Comparison of ENCODE assay signal across 19 cellular contexts in genomic region chr6:109506841-109507240, GRCh38. TPM values are rescaled to one million over a fixed set of nuclear protein-coding genes. Genes with fewer than 3 reads are reported as not detected.
A peak's percentile ranks its signal among the peaks of the same experiment; 100 is the strongest.
DNase-seq lines count a peak whose midpoint lies in the region; ATAC-seq and TF ChIP-seq lines count a peak whose summit lies in the region.
"Had no signal": no experiment of that assay in that cellular context is flagged by ENCODE, and none has a peak within 500 bp of the region (broad histone marks: within the 10 kb centered on the region; RNA-seq: fewer than 3 reads in every experiment).

No MANE protein-coding gene starts in this region.

- H3K4me1 Mint-ChIP-seq in H9 = peaks cover 39 to 50% of the 10 kb centered on the region in 2 experiments
- H3K4me1 Mint-ChIP-seq in nephron = peaks cover 32% of the 10 kb centered on the region
- no peaks in the 10 kb centered on the region for H3K4me1 Mint-ChIP-seq in stimulated activated effector memory CD8-positive, alpha-beta T cell treated with anti-CD3 and anti-CD28 coated beads, Interleukin-12 subunit alpha, Interleukin-12 subunit beta, amount 100 ng/mL, for 72 hours
- H3K4me1 Mint-ChIP-seq: B cell had no signal

- H2AK5ac ChIP-seq in H9 (ENCODE audit: insufficient read length, low read length) = no peak overlapping the region

- no peak for TF ChIP-seq EP300 in gastroesophageal sphincter (IDR thresholded peaks at IDR 0.05)

- H4K20me1 ChIP-seq in H9 (ENCODE audit: control insufficient read depth, insufficient read depth, insufficient read length) = no peaks in the 10 kb centered on the region
- H4K20me1 ChIP-seq: BLaER1 had no signal

- H3K56ac ChIP-seq in H9 (ENCODE audit: insufficient read length, low read depth, low read length) = no peak overlapping the region

- H4K91ac ChIP-seq in H9 (ENCODE audit: insufficient read length, low read depth, low read length) = no peak overlapping the region

- peaks cover 12 to 40% (median 13%) of the 10 kb centered on the region in 3 experiments for H3K36me3 Mint-ChIP-seq in H9 (ENCODE audit: insufficient read depth in 1 of 3, low read depth in 3 of 3)
- H3K36me3 Mint-ChIP-seq in nephron (ENCODE audit: low read depth) = no peaks in the 10 kb centered on the region
- no peaks in the 10 kb centered on the region for H3K36me3 Mint-ChIP-seq in stimulated activated effector memory CD8-positive, alpha-beta T cell treated with anti-CD3 and anti-CD28 coated beads, Interleukin-12 subunit alpha, Interleukin-12 subunit beta, amount 100 ng/mL, for 72 hours
- H3K36me3 Mint-ChIP-seq: CD4-positive, CD25-positive, alpha-beta regulatory T cell; CD8-positive, alpha-beta T cell had no signal

- in situ Hi-C loops in brain microvascular endothelial cell (cut with HindIII; ENCODE audit: low pct_ligation_motif_present, low sequenced_read_pairs) = no loop called here

- no peak overlapping the region for H3K23ac ChIP-seq in H9 (ENCODE audit: insufficient read length, low read depth, low read length)

- H4K8ac ChIP-seq in H9 (replicated peaks; ENCODE audit: insufficient read length, low read depth, low read length) = no peak overlapping the region

- H3K4me1 ChIP-seq in H9 (ENCODE audit: insufficient read depth, low read length) (no peaks in the 10 kb centered on the region; the same call in 1 of the 2 replicates), HUES64 (ENCODE audit: insufficient read depth, low read length) (peaks cover 20% of the 10 kb centered on the region), gastroesophageal sphincter (no peaks in the 10 kb centered on the region)

- H3K27me3 Mint-ChIP-seq in H9 (ENCODE audit: low read depth) (no peaks in the 10 kb centered on the region), nephron (ENCODE audit: low read depth) (no peaks in the 10 kb centered on the region)

- no peak overlapping the region for H3K4me3 Mint-ChIP-seq in H9
- H3K4me3 Mint-ChIP-seq in nephron = no peak overlapping the region
- no peak overlapping the region for H3K4me3 Mint-ChIP-seq in stimulated activated effector memory CD8-positive, alpha-beta T cell treated with anti-CD3 and anti-CD28 coated beads, Interleukin-12 subunit alpha, Interleukin-12 subunit beta, amount 100 ng/mL, for 72 hours
- H3K4me3 Mint-ChIP-seq: B cell; CD4-positive, CD25-positive, alpha-beta regulatory T cell; CD8-positive, alpha-beta T cell; HFFc6 had no signal

- no peak overlapping the region for H2BK5ac ChIP-seq in H9 (ENCODE audit: insufficient read length, low read length)

- H3K4me3 ChIP-seq in HUES64 (ENCODE audit: low read length) (no peak overlapping the region), brain microvascular endothelial cell (ENCODE audit: low read depth, low read length) (no peak overlapping the region), gastroesophageal sphincter (no peak overlapping the region)
- H3K4me3 ChIP-seq: BLaER1 had no signal

- ATAC-seq in stimulated activated effector memory CD8-positive, alpha-beta T cell treated with anti-CD3 and anti-CD28 coated beads, Interleukin-12 subunit alpha, Interleukin-12 subunit beta, amount 100 ng/mL, for 72 hours = no peak
- ATAC-seq in gastroesophageal sphincter = no peak
- ATAC-seq: CD8-positive, alpha-beta T cell; HCT116 had no signal

- no peak overlapping the region for H4K5ac ChIP-seq in H9 (ENCODE audit: insufficient read length, low read depth, low read length)

- no peak overlapping the region for H2BK20ac ChIP-seq in H9 (ENCODE audit: low read depth, low read length, poor library complexity, severe bottlenecking)

- DNase-seq in H9 (no peak), brain microvascular endothelial cell (no peak), HuH-7 (ENCODE audit: low spot score) (no peak)
- DNase-seq in stimulated activated effector memory CD8-positive, alpha-beta T cell treated with anti-CD3 and anti-CD28 coated beads, Interleukin-12 subunit alpha, Interleukin-12 subunit beta, amount 100 ng/mL, for 72 hours (ENCODE audit: low spot score in 2 of 2) = no peak
- DNase-seq: Caco-2; CD4-positive, CD25-positive, alpha-beta regulatory T cell; CD8-positive, alpha-beta T cell; DMS153; DND-41; GOT3; H7; HFFc6 had no signal

- H3K27ac Mint-ChIP-seq in H9 = peak overlapping the region in 2 of 3 experiments; percentile 29 to 95; a peak in 3 of 7 replicates
- H3K27ac Mint-ChIP-seq in nephron = peak overlapping the region; percentile 5 to 76 (median 71)
- peak overlapping the region; percentile 4 for H3K27ac Mint-ChIP-seq in stimulated activated effector memory CD8-positive, alpha-beta T cell treated with anti-CD3 and anti-CD28 coated beads, Interleukin-12 subunit alpha, Interleukin-12 subunit beta, amount 100 ng/mL, for 72 hours
- H3K27ac Mint-ChIP-seq: B cell; CD4-positive, CD25-positive, alpha-beta regulatory T cell; CD8-positive, alpha-beta T cell; HFFc6 had no signal

- H3T11ph ChIP-seq in H9 (ENCODE audit: low read length) = no peak overlapping the region

- H3K14ac ChIP-seq in H9 (ENCODE audit: insufficient read depth, low read length) = no peak overlapping the region

- no peak overlapping the region for H2BK15ac ChIP-seq in H9 (ENCODE audit: low read depth, low read length)

- no peaks in the 10 kb centered on the region for H3K79me1 ChIP-seq in H9 (ENCODE audit: insufficient read depth, low read depth, low read length, poor library complexity, severe bottlenecking)

- H3K18ac ChIP-seq in H9 (ENCODE audit: insufficient read length, low read depth, low read length) = no peak overlapping the region

- H3K27ac ChIP-seq in H9 (ENCODE audit: insufficient read length, low read depth, low read length) = no peak overlapping the region
- H3K27ac ChIP-seq in HUES64 (ENCODE audit: low read depth, low read length) = peak overlapping the region; percentile 85; the same call in 1 of the 2 replicates
- no peak overlapping the region for H3K27ac ChIP-seq in brain microvascular endothelial cell
- no peak overlapping the region for H3K27ac ChIP-seq in gastroesophageal sphincter
- H3K27ac ChIP-seq: 22Rv1, BLaER1 had no signal

- no peak for TF ChIP-seq POLR2A in gastroesophageal sphincter (IDR thresholded peaks at IDR 0.05)

- peaks cover 12% of the 10 kb centered on the region for H3K9me3 ChIP-seq in H9 (ENCODE audit: control insufficient read depth, low read depth, low read length)
- peaks cover 30% of the 10 kb centered on the region for H3K9me3 ChIP-seq in HUES64 (ENCODE audit: insufficient read depth, low read depth, low read length)
- no peaks in the 10 kb centered on the region for H3K9me3 ChIP-seq in gastroesophageal sphincter
- H3K9me3 ChIP-seq: Caco-2 had no signal

- no peak overlapping the region for H2AFZ ChIP-seq in H9 (ENCODE audit: low read length)

- H3K9me3 Mint-ChIP-seq in H9 (peaks cover 25 to 34% of the 10 kb centered on the region in 2 experiments), nephron (no peaks in the 10 kb centered on the region)
- no peaks in the 10 kb centered on the region for H3K9me3 Mint-ChIP-seq in stimulated activated effector memory CD8-positive, alpha-beta T cell treated with anti-CD3 and anti-CD28 coated beads, Interleukin-12 subunit alpha, Interleukin-12 subunit beta, amount 100 ng/mL, for 72 hours
- H3K9me3 Mint-ChIP-seq: CD4-positive, CD25-positive, alpha-beta regulatory T cell; CD8-positive, alpha-beta T cell; HFFc6 had no signal

- WGBS in H9 (ENCODE audit: extremely low coverage, insufficient read length, low lambda C conversion rate) = no CpG with 5 or more reads among the region's 2 CpGs
- 84% methylated on average over 2 of the region's 2 CpGs for WGBS in HUES64
- WGBS in gastroesophageal sphincter (ENCODE audit: low coverage in 1 of 2), 2 donors = 77 to 84% methylated on average over 2 of the region's 2 CpGs

- no peak overlapping the region for H2BK12ac ChIP-seq in H9 (ENCODE audit: insufficient read length, low read depth, low read length)

- H2BK120ac ChIP-seq in H9 (ENCODE audit: low read depth, low read length, poor library complexity, severe bottlenecking) = no peak overlapping the region

- H3K27me3 ChIP-seq in H9 (ENCODE audit: insufficient read depth, low read length) (no peaks in the 10 kb centered on the region), HUES64 (ENCODE audit: insufficient read depth, low read length) (no peaks in the 10 kb centered on the region), brain microvascular endothelial cell (replicated peaks) (no peaks in the 10 kb centered on the region), gastroesophageal sphincter (no peaks in the 10 kb centered on the region)
- H3K27me3 ChIP-seq: BLaER1 had no signal

- H3K4ac ChIP-seq in H9 (ENCODE audit: low read depth, low read length) = no peak overlapping the region

- H3K23me2 ChIP-seq in H9 (ENCODE audit: insufficient read length, low read depth, low read length, poor library complexity, severe bottlenecking) = no peaks in the 10 kb centered on the region

- no peaks in the 10 kb centered on the region for H3K79me2 ChIP-seq in H9 (ENCODE audit: insufficient read depth, low read length)

- no peak overlapping the region for H3K9ac ChIP-seq in H9 (ENCODE audit: extremely low read depth, insufficient read length, low read length)
- H3K9ac ChIP-seq in HUES64 (ENCODE audit: low read depth, low read length) = no peak overlapping the region
- H3K9ac ChIP-seq: BLaER1 had no signal

- H3K4me2 ChIP-seq in H9 (ENCODE audit: insufficient read depth, insufficient read length, low read length) = no peak overlapping the region
- H3K4me2 ChIP-seq: BLaER1 had no signal

- H3K36me3 ChIP-seq in HUES64 (ENCODE audit: insufficient read depth, low read length) = no peaks in the 10 kb centered on the region
- H3K36me3 ChIP-seq in brain microvascular endothelial cell (replicated peaks) = no peaks in the 10 kb centered on the region
- no peaks in the 10 kb centered on the region for H3K36me3 ChIP-seq in gastroesophageal sphincter

- TF ChIP-seq CTCF in H9 (conservative IDR thresholded peaks at IDR 0.05) = no peak
- no peak for TF ChIP-seq CTCF in nephron (IDR thresholded peaks at IDR 0.05; ENCODE audit: unreplicated experiment in 3 of 3)
- TF ChIP-seq CTCF in brain microvascular endothelial cell (IDR thresholded peaks at IDR 0.05; ENCODE audit: low read depth, low read length, missing control alignments) = no peak
- TF ChIP-seq CTCF in gastroesophageal sphincter (IDR thresholded peaks at IDR 0.05) = no peak

RNA-seq across cellular contexts. Expression of gene ZBTB24, which starts 23.8 kb away (rescaled TPM):
- total RNA-seq in H9 (2021) (25.6 and 27.3 TPM in 2 replicates), gastroesophageal sphincter (1 to 10 TPM; 6.2 to 8.9 (median 7.0) TPM)
- polyA plus RNA-seq in HUES64 (2013, experiment 1 of 2) = 13.8 TPM
- 12.9 TPM for polyA plus RNA-seq in HUES64 (2013, experiment 2 of 2)

RNA-seq across cellular contexts. Expression of gene MICAL1, which starts 51.3 kb away (rescaled TPM):
- total RNA-seq in H9 (2021) (84.9 and 92.9 TPM in 2 replicates), gastroesophageal sphincter (10 to 100 TPM; 13.6 to 26.8 (median 20.9) TPM)
- polyA plus RNA-seq in HUES64 (2013, experiment 1 of 2) = 29.6 TPM
- 32.2 TPM for polyA plus RNA-seq in HUES64 (2013, experiment 2 of 2)

Comparison
In these comparisons a context has a peak if more than half of its experiments do, and no peak if none do; other contexts are left out.
1. H3K27ac Mint-ChIP-seq: peak in every context shown above with its lines; median percentile 71 in nephron; 62 in H9; 4 in stimulated activated effector memory CD8-positive, alpha-beta T cell treated with anti-CD3 and anti-CD28 coated beads, Interleukin-12 subunit alpha, Interleukin-12 subunit beta, amount 100 ng/mL, for 72 hours.